ENCODE assay signal across 11 cellular contexts in the genomic region with DNA sequence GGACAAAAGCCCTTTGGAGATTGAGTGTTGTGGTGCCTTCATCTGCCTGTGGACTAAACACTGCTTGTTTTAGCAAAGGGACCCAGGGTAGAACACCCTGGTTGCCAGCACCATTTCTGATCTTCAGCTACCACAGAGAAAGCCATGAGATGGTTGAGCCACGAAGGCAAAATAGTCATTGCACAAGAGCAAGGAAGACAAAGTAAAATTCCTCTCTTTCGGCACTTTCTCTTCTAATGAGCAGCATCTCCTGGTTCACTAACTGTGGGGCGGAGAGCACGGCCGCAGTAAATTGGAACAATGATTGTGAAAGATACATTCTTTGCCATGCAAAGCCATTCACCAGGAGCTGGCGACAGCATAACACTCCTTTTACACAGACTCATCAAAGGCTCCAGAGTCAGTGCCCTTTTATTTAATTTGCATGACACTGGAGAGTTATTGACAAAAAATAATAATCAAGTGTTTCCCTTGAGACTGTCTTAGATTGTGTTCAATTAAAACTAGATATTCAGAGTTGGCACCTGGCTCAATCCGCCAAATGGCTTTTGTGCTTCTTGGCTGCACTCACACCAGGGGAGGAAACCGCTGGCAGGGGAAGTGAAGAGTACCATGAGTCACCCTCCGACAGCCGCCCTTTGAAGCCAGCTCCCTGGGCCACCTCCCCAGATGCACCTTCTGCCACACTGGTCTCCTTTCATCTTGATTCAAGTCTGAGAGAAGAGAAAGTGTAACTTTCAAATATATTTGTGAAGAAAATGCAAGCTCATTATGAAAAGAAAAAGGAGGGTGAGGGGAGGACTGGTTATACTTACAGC.
DNase-seq lines count a peak whose midpoint lies in the region; ATAC-seq, FAIRE-seq and TF ChIP-seq lines count a peak whose summit lies in the region.
"Had no signal": no experiment of that assay in that cellular context is flagged by ENCODE, and none has a peak within 500 bp of the region (broad histone marks: within the 10 kb centered on the region; RNA-seq: fewer than 3 reads in every experiment).

No MANE protein-coding gene starts in this region.

- H3K36me3 ChIP-seq in Peyer's patch, result no peaks in the 10 kb centered on the region

- H3K4me1 ChIP-seq in A549 (no peaks in the 10 kb centered on the region), Peyer's patch (no peaks in the 10 kb centered on the region)

- TF ChIP-seq RAD21 in A549 (conservative IDR thresholded peaks at IDR 0.05 in 1 of 2, IDR thresholded peaks at IDR 0.05 in 1 of 2), result no peak

- peak in 1 of 2 experiments; percentile 64; a peak in 1 of 6 replicates for ATAC-seq in A549

- in situ Hi-C loops in astrocyte of the cerebellum (cut with HindIII; ENCODE audit: low sequenced_read_pairs), result no loop called here

- no peak overlapping the region for H3K4me2 ChIP-seq in A549
- H3K4me2 ChIP-seq: smooth muscle cell had no signal

- CTCF ChIA-PET in A549 (lab: Yijun Ruan, JAX), result interaction anchor here (0.6 kb wide), 1 partner anchor 694 kb away, joined by 3 read pairs; no protein-coding TSS in a partner anchor

- H3K27ac ChIP-seq in A549 (no peak overlapping the region), Peyer's patch (no peak overlapping the region)

- FAIRE-seq in A549 (lab: Jason Lieb, UNC), result no peak

- DNase-seq in A549 (ENCODE audit: low read depth in 1 of 2, low spot score in 1 of 2) (peak in 1 of 2 experiments; percentile 4), EL (peak; percentile 4), NCI-H146 treated with DMSO at 0.1 percent for 48 hours (lab: John Stamatoyannopoulos, UW; ENCODE audit: unreplicated experiment) (peak; percentile 37), astrocyte of the cerebellum (ENCODE audit: low read depth) (peak; percentile 76), NCI-H2107 (lab: John Stamatoyannopoulos, UW) (no peak), UCSD-AML1 (lab: John Stamatoyannopoulos, UW; ENCODE audit: unreplicated experiment) (no peak), NCI-H187 (lab: John Stamatoyannopoulos, UW) (no peak), Peyer's patch (no peak)
- DNase-seq: activated CD4-positive, alpha-beta T cell treated with anti-CD3 and anti-CD28 coated beads for 4 hours; activated gamma-delta T cell had no signal

- POLR2A ChIA-PET in A549 (lab: Yijun Ruan, JAX), result no interaction called here

- 12% methylated on average over 10 of the region's 10 CpGs for WGBS in A549 (ENCODE audit: missing lambda C conversion rate)

- TF ChIP-seq EP300 in A549 (IDR thresholded peaks at IDR 0.05), result no peak

- no peak for TF ChIP-seq POLR2A in A549 (IDR thresholded peaks at IDR 0.05; ENCODE audit: low read length)
- no peak for TF ChIP-seq POLR2A in Peyer's patch (IDR thresholded peaks at IDR 0.05)

- no peaks in the 10 kb centered on the region for H3K9me3 ChIP-seq in A549
- H3K9me3 ChIP-seq in Peyer's patch, result no peaks in the 10 kb centered on the region

- H3K27me3 ChIP-seq in Peyer's patch, result no peaks in the 10 kb centered on the region

- no peak for TF ChIP-seq CTCF in A549 (IDR thresholded peaks at IDR 0.05)
- no peak for TF ChIP-seq CTCF in astrocyte of the cerebellum (IDR thresholded peaks at IDR 0.05; ENCODE audit: low read depth, low read length, missing control alignments)
- no peak for TF ChIP-seq CTCF in Peyer's patch (IDR thresholded peaks at IDR 0.05)

- H3K4me3 ChIP-seq in A549, result no peak overlapping the region
- H3K4me3 ChIP-seq in astrocyte of the cerebellum (ENCODE audit: low read depth, low read length), result peak overlapping the region; percentile 0
- H3K4me3 ChIP-seq in Peyer's patch, result no peak overlapping the region
- H3K4me3 ChIP-seq: smooth muscle cell had no signal

TF ChIP-seq in A549, 52 proteins besides CTCF, POLR2A, EP300 and RAD21:
- TF ChIP-seq HEYL (CRISPR knock-in tag; IDR thresholded peaks at IDR 0.05) (no peak), BCL3 (IDR thresholded peaks at IDR 0.05) (no peak), FOSL2 (IDR thresholded peaks at IDR 0.05) (no peak), FOSL2 (CRISPR knock-in tag; IDR thresholded peaks at IDR 0.05) (0 out of 2 replicates have a peak, but pooled peaks have one; percentile 4)
- TF ChIP-seq, protein P1, sequence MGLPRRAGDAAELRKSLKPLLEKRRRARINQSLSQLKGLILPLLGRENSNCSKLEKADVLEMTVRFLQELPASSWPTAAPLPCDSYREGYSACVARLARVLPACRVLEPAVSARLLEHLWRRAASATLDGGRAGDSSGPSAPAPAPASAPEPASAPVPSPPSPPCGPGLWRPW (IDR thresholded peaks at IDR 0.05), result no peak
TF ChIP-seq in A549: peak in this region for 1.

Comparison
In these comparisons a context has a peak if more than half of its experiments do, and no peak if none do; other contexts are left out.
1. DNase-seq: peak in EL (single experiment), NCI-H146 treated with DMSO at 0.1 percent for 48 hours (single experiment) and astrocyte of the cerebellum (single experiment); none in NCI-H2107 (single experiment), UCSD-AML1 (single experiment), NCI-H187 (0 of 2) and Peyer's patch (0 of 3).